10 cellular contexts compared by ENCODE assay signal in the genomic region with DNA sequence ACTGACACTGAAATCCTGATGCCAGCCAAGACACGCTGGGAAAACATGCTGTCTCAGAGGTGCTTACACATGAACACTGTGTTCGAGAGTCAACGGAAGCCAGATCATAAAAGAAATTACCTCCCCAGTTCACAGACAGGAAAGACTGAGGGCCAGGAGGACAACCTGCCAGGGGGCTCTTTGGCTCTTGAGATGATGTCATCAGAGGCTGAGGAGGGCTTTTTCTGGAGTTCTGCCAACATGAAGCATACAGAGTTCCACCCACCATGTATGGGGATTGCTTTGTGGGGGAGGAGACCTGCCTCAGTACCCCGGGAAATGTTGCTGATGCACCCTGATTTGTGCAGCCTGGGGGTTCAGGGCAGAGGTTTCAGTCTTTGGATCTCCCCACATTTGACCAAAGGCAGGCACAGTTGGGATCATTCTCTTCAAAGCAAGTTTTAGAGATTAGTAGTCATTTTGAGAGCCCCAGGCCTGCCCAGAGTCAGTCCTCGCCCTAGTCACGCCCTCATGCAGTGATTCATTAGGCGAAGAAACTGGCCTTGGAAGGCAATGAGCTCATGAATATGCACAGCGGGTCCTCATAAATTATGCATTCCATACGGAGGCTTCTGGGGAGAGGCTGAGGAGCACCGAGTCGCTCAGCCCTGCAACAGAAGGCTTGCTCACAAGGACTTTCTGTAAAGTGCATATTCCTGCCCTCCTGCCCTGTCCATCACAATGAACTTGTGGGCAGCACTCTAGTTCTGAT. TPM values are rescaled to one million over a fixed set of nuclear protein-coding genes. Genes with fewer than 3 reads are reported as not detected.
DNase-seq lines count a peak whose midpoint lies in the region; ATAC-seq and TF ChIP-seq lines count a peak whose summit lies in the region.
"Had no signal": no experiment of that assay in that cellular context is flagged by ENCODE, and none has a peak within 500 bp of the region (broad histone marks: within the 10 kb centered on the region; RNA-seq: fewer than 3 reads in every experiment).

No MANE protein-coding gene starts in this region.

- H3K36me3 ChIP-seq in BLaER1 treated with 17β-estradiol and CSF1 and Interleukin-3, amounts not matched to agents 10 nM and 100 nM, result no peaks in the 10 kb centered on the region
- no peaks in the 10 kb centered on the region for H3K36me3 ChIP-seq in neural progenitor cell

- peaks cover 0 to 6% (median 0%) of the 10 kb centered on the region in 11 experiments; a peak in 2 of 22 replicates for H3K27me3 ChIP-seq in BLaER1 treated with 17β-estradiol and CSF1 and Interleukin-3, amounts not matched to agents 10 nM and 100 nM
- H3K27me3 ChIP-seq in neural progenitor cell, result no peaks in the 10 kb centered on the region

- peaks cover 23% of the 10 kb centered on the region for H3F3A ChIP-seq in neural progenitor cell (ENCODE audit: low read depth)

- H4K20me1 ChIP-seq in BLaER1 treated with 17β-estradiol and CSF1 and Interleukin-3, amounts not matched to agents 10 nM and 100 nM, result peaks cover 0 to 14% (median 0%) of the 10 kb centered on the region in 11 experiments; a peak in 1 of 22 replicates
- no peaks in the 10 kb centered on the region for H4K20me1 ChIP-seq in neural progenitor cell (ENCODE audit: low read depth)

- H3K4me3 ChIP-seq in BLaER1 treated with 17β-estradiol and CSF1 and Interleukin-3, amounts not matched to agents 10 nM and 100 nM, result no peak overlapping the region
- H3K4me3 ChIP-seq in epithelial cell of esophagus (ENCODE audit: low read length) (no peak overlapping the region), neural progenitor cell (no peak overlapping the region)

- peak overlapping the region; percentile 59 to 96 (median 84); a peak in 21 of 22 replicates for H3K4me2 ChIP-seq in BLaER1 treated with 17β-estradiol and CSF1 and Interleukin-3, amounts not matched to agents 10 nM and 100 nM
- no peak overlapping the region for H3K4me2 ChIP-seq in neural progenitor cell

- peak overlapping the region; percentile 15 for H3K27ac Mint-ChIP-seq in neural progenitor cell

- peak overlapping the region in 6 of 11 experiments; percentile 66 to 94 (median 86); a peak in 11 of 22 replicates for H3K27ac ChIP-seq in BLaER1 treated with 17β-estradiol and CSF1 and Interleukin-3, amounts not matched to agents 10 nM and 100 nM
- no peak overlapping the region for H3K27ac ChIP-seq in neural progenitor cell

- peaks cover 16% of the 10 kb centered on the region for H3K27me3 Mint-ChIP-seq in neural progenitor cell (ENCODE audit: insufficient read depth, low read depth)

- peak overlapping the region; percentile 33 for H3K4me3 Mint-ChIP-seq in neural progenitor cell

- peaks cover 74 to 89% (median 83%) of the 10 kb centered on the region in 10 experiments for H3K4me1 ChIP-seq in BLaER1 treated with 17β-estradiol and CSF1 and Interleukin-3, amounts not matched to agents 10 nM and 100 nM
- peaks cover 21% of the 10 kb centered on the region for H3K4me1 ChIP-seq in neural progenitor cell

- no peak for ATAC-seq in GM21381 (IDR thresholded peaks at IDR 0.05; ENCODE audit: unreplicated experiment)
- ATAC-seq in HG02610 (IDR thresholded peaks at IDR 0.05; ENCODE audit: unreplicated experiment), result no peak

- peaks cover 43% of the 10 kb centered on the region for H3K4me1 Mint-ChIP-seq in neural progenitor cell

- TF ChIP-seq CTCF in epithelial cell of esophagus (IDR thresholded peaks at IDR 0.05; ENCODE audit: insufficient read depth, low read depth, low read length, missing control alignments), result no peak
- no peak for TF ChIP-seq CTCF in neural progenitor cell (IDR thresholded peaks at IDR 0.05)

- DNase-seq in NCI-H446 (lab: John Stamatoyannopoulos, UW), result peak; percentile 34 to 85
- DNase-seq in epithelial cell of esophagus (ENCODE audit: low read depth), result peak; percentile 90
- peak; percentile 32 for DNase-seq in neural progenitor cell (ENCODE audit: low spot score)
- DNase-seq in stimulated activated CD4-positive, alpha-beta T cell treated with anti-CD3 and anti-CD28 coated beads, Interleukin-15, amount 100 ng/mL, for 24 hours, result no peak
- DNase-seq in MV-4-11 (lab: John Stamatoyannopoulos, UW), result no peak
- DNase-seq: activated CD8-positive, alpha-beta memory T cell treated with anti-CD3 and anti-CD28 coated beads, Interleukin-2, amount 50 U/mL, for 4 hours; stimulated activated CD4-positive, alpha-beta T cell treated with anti-CD3 and anti-CD28 coated beads, Interleukin-2, amount 100 ng/mL, for 48 hours had no signal

- no peaks in the 10 kb centered on the region for H3K79me2 ChIP-seq in neural progenitor cell (ENCODE audit: low read depth)

- H3K36me3 Mint-ChIP-seq in neural progenitor cell, result no peaks in the 10 kb centered on the region

- H2AFZ ChIP-seq in neural progenitor cell (replicated peaks), result no peak overlapping the region

- no peaks in the 10 kb centered on the region for H3K9me3 Mint-ChIP-seq in neural progenitor cell

- H3K9ac ChIP-seq in BLaER1 treated with 17β-estradiol and CSF1 and Interleukin-3, amounts not matched to agents 10 nM and 100 nM, result peak overlapping the region in 4 of 11 experiments; percentile 65 to 79 (median 76); a peak in 6 of 22 replicates
- H3K9ac ChIP-seq in neural progenitor cell, result no peak overlapping the region

- peaks cover 0 to 9% (median 7%) of the 10 kb centered on the region in 11 experiments; a peak in 11 of 22 replicates for H3K9me3 ChIP-seq in BLaER1 treated with 17β-estradiol and CSF1 and Interleukin-3, amounts not matched to agents 10 nM and 100 nM (replicated peaks in 1 of 11)
- no peaks in the 10 kb centered on the region for H3K9me3 ChIP-seq in neural progenitor cell (ENCODE audit: low read depth)

RNA-seq across cellular contexts. Expression of a gene that starts 34.9 kb away (rescaled TPM):
- total RNA-seq in neural progenitor cell (ENCODE audit: low replicate concordance), result 47.7 and 57.2 TPM in 2 replicates

Comparison
In these comparisons a context has a peak if more than half of its experiments do, and no peak if none do; other contexts are left out.
1. DNase-seq: peak in NCI-H446 (2 of 2), epithelial cell of esophagus (single experiment) and neural progenitor cell (single experiment); none in stimulated activated CD4-positive, alpha-beta T cell treated with anti-CD3 and anti-CD28 coated beads, Interleukin-15, amount 100 ng/mL, for 24 hours (single experiment) and MV-4-11 (single experiment).